ENCODE assay signal across 10 cellular contexts in genomic region chr12:85280984-85281946, GRCh38. TPM values are rescaled to one million over a fixed set of nuclear protein-coding genes. Genes with fewer than 3 reads are reported as not detected.
DNase-seq lines count a peak whose midpoint lies in the region; ATAC-seq and TF ChIP-seq lines count a peak whose summit lies in the region.
"Had no signal": no experiment of that assay in that cellular context is flagged by ENCODE, and none has a peak within 500 bp of the region (broad histone marks: within the 10 kb centered on the region; RNA-seq: fewer than 3 reads in every experiment).

No MANE protein-coding gene starts in this region.

- H3K36me3 ChIP-seq in cardiac muscle cell = no peaks in the 10 kb centered on the region
- H3K36me3 ChIP-seq in tibial nerve = no peaks in the 10 kb centered on the region

- H3K9me3 ChIP-seq in cardiac muscle cell (ENCODE audit: low read depth) = no peaks in the 10 kb centered on the region
- peaks cover 0 to 16% (median 0%) of the 10 kb centered on the region in 4 donors for H3K9me3 ChIP-seq in tibial nerve

- H3K27ac ChIP-seq in cardiac muscle cell (peak overlapping the region; percentile 87), tibial nerve (no peak overlapping the region)

- TF ChIP-seq EP300 in tibial nerve (IDR thresholded peaks at IDR 0.05) = peak in 1 of 2 donors; percentile 56

- H3K27me3 ChIP-seq in cardiac muscle cell (peaks cover 39% of the 10 kb centered on the region), tibial nerve (peaks cover 5 to 100% of the 10 kb centered on the region in 2 donors)

- DNase-seq in cardiac muscle cell (ENCODE audit: low read depth in 1 of 2, low spot score in 1 of 2) = no peak
- no peak for DNase-seq in left ventricle myocardium superior
- DNase-seq in amniotic epithelial cell (ENCODE audit: low read depth) = peak; percentile 2
- DNase-seq in kidney tubule cell (ENCODE audit: low spot score) = peak; percentile 12
- no peak for DNase-seq in tibial nerve (ENCODE audit: low spot score in 2 of 2)
- DNase-seq in NK-92 (lab: John Stamatoyannopoulos, UW; ENCODE audit: unreplicated experiment) = no peak
- DNase-seq in HCEC 1CT = no peak
- DNase-seq: stimulated activated CD4-positive, alpha-beta T cell treated with anti-CD3 and anti-CD28 coated beads, Interleukin-12 subunit alpha, Interleukin-12 subunit beta, amount 100 ng/mL, for 4 hours had no signal

- ATAC-seq in left ventricle myocardium superior = no peak
- ATAC-seq in HG03378 (IDR thresholded peaks at IDR 0.05; ENCODE audit: unreplicated experiment) = no peak
- ATAC-seq: activated CD4-positive, alpha-beta T cell treated with anti-CD3 and anti-CD28 coated beads for 36 hours had no signal

- H3K4me1 ChIP-seq in cardiac muscle cell (ENCODE audit: low read depth) = no peaks in the 10 kb centered on the region
- H3K4me1 ChIP-seq in tibial nerve = peaks cover 0 to 25% (median 7%) of the 10 kb centered on the region in 4 donors

- WGBS in tibial nerve, 2 donors = 9 to 10% methylated on average over 21 of the region's 21 CpGs

- intact Hi-C loops in left ventricle myocardium superior (cut with micrococcal nuclease) = no loop called here

- TF ChIP-seq CTCF in cardiac muscle cell (IDR thresholded peaks at IDR 0.05; ENCODE audit: low read depth, low read length) = no peak
- no peak for TF ChIP-seq CTCF in tibial nerve (IDR thresholded peaks at IDR 0.05)

- no peak for TF ChIP-seq POLR2A in tibial nerve (IDR thresholded peaks at IDR 0.05)

- H3K4me3 ChIP-seq in cardiac muscle cell (peak overlapping the region; percentile 73), tibial nerve (peak overlapping the region in 3 of 4 donors; percentile 24 to 53 (median 32))

RNA-seq across cellular contexts. Expression of gene ALX1, which starts 1.2 kb away (rescaled TPM):
- total RNA-seq in cardiac muscle cell = 5.2 and 7.2 TPM in 2 replicates
- 5.9 and 9.7 TPM in 2 replicates for polyA plus RNA-seq in cardiac muscle cell
- total RNA-seq in left ventricle myocardium superior = not detected
- total RNA-seq in tibial nerve = not detected
- total RNA-seq: activated CD4-positive, alpha-beta T cell treated with anti-CD3 and anti-CD28 coated beads for 36 hours had no signal

Comparison
In these comparisons a context has a peak if more than half of its experiments do, and no peak if none do; other contexts are left out.
1. DNase-seq: peak in amniotic epithelial cell (single experiment) and kidney tubule cell (single experiment); none in cardiac muscle cell (0 of 2), left ventricle myocardium superior (single experiment), tibial nerve (0 of 2), NK-92 (single experiment) and HCEC 1CT (single experiment).